In the genomic region with DNA sequence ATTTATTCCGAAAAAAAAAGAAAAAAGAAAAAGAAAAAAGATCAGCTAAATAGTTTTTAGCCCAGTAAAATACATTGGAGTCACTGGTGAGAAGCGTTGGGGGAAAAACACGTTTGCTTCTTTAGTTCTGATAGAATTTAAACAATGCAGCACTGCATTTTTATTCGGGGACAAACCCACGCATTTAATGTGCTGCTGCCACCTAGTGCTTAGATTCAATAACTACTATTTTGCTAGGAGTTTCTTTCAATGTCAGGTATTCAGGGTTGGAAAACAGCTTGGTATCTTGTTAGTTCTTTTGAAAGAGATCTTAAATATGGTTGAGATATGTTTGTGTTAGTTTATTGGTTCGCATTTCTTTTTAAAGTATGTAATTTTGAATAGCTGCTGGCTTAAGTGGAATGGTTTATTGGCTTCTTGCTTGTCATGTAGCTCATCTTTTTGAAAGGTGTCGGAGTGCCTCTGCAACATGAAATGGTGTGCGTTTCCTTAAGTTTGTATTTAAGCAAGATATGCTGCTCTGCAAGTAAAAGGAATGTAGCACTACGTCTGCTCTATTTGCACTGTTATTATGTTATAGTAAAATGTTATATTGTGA, we compare ENCODE assay signal across 8 cellular contexts. TPM values are rescaled to one million over a fixed set of nuclear protein-coding genes. Genes with fewer than 3 reads are reported as not detected.
A peak's percentile ranks its signal among the peaks of the same experiment; 100 is the strongest.
DNase-seq lines count a peak whose midpoint lies in the region; ATAC-seq and TF ChIP-seq lines count a peak whose summit lies in the region.

No MANE protein-coding gene starts in this region.

- in situ Hi-C loops in T47D (cut with HindIII; ENCODE audit: low pct_unique_long_range_greater_than_20kb, low sequenced_read_pairs) = no loop called here

- DNase-seq in CD1c-positive myeloid dendritic cell (ENCODE audit: extremely low spot score) (peak; percentile 55), T47D (ENCODE audit: low read depth in 1 of 2, low spot score in 1 of 2) (peak; percentile 26 to 73), left lobe of liver (ENCODE audit: low spot score) (no peak), thyroid gland (peak; percentile 8 to 13)
- DNase-seq in effector CD8-positive, alpha-beta T cell (lab: John Stamatoyannopoulos, UW) = no peak

- H3K4me2 ChIP-seq in OCI-LY3 (ENCODE audit: low read length) = peak overlapping the region; percentile 40

- no peak for TF ChIP-seq EP300 in Ishikawa (IDR thresholded peaks at IDR 0.05; ENCODE audit: borderline replicate concordance)

- H3K27ac ChIP-seq in OCI-LY3 (ENCODE audit: low read length) (no peak overlapping the region), thyroid gland (no peak overlapping the region)

- ATAC-seq in GM18502 (IDR thresholded peaks at IDR 0.05; ENCODE audit: poor library complexity, unreplicated experiment) = peak; percentile 54
- peak; percentile 93 for ATAC-seq in left lobe of liver

- H3K4me1 ChIP-seq in OCI-LY3 (ENCODE audit: low read length) = peaks cover 14% of the 10 kb centered on the region
- H3K4me1 ChIP-seq in thyroid gland = no peaks in the 10 kb centered on the region

- intact Hi-C loops in thyroid gland (cut with DNase I) = loop anchor here (10.0 kb wide), 1 partner anchor 453 kb away; a partner anchor contains a TSS

- H3K27me3 ChIP-seq in OCI-LY3 (ENCODE audit: low read depth, low read length) (no peaks in the 10 kb centered on the region), thyroid gland (no peaks in the 10 kb centered on the region)

- no peaks in the 10 kb centered on the region for H3K9me3 ChIP-seq in OCI-LY3 (ENCODE audit: insufficient read depth, low read length)
- H3K9me3 ChIP-seq in thyroid gland = no peaks in the 10 kb centered on the region

- H3K4me3 ChIP-seq in OCI-LY3 (ENCODE audit: low read length) (0 out of 2 replicates have a peak overlapping the region, but pooled peaks have one; percentile 15), thyroid gland (replicated peaks in 1 of 3) (no peak overlapping the region)

- TF ChIP-seq RAD21 in Ishikawa (IDR thresholded peaks at IDR 0.05; ENCODE audit: low read depth) = peak; percentile 79

- H2AFZ ChIP-seq in OCI-LY3 (ENCODE audit: low read depth, low read length) = no peak overlapping the region

- H3K79me2 ChIP-seq in OCI-LY3 (ENCODE audit: low read length) = no peaks in the 10 kb centered on the region

- H3K9ac ChIP-seq in OCI-LY3 (ENCODE audit: low read length) = no peak overlapping the region

- H3K36me3 ChIP-seq in OCI-LY3 (replicated peaks; ENCODE audit: low read depth, low read length) (no peaks in the 10 kb centered on the region), thyroid gland (no peaks in the 10 kb centered on the region)

- no peaks in the 10 kb centered on the region for H4K20me1 ChIP-seq in OCI-LY3 (ENCODE audit: insufficient read depth, low read length)

- 25 to 27% methylated on average over 9 of the region's 9 CpGs for WGBS in thyroid gland, 2 donors

- TF ChIP-seq CTCF in OCI-LY3 (IDR thresholded peaks at IDR 0.05; ENCODE audit: low read depth, low read length) (peak; percentile 85), thyroid gland (IDR thresholded peaks at IDR 0.05) (peak; percentile 26 to 81 (median 45))

- TF ChIP-seq POLR2A in thyroid gland (IDR thresholded peaks at IDR 0.05) = no peak

TF ChIP-seq in Ishikawa, 13 proteins besides CTCF, POLR2A, EP300 and RAD21:
- TF ChIP-seq FOXM1 (IDR thresholded peaks at IDR 0.05; ENCODE audit: borderline replicate concordance, low read depth) = no peak
- no peak for TF ChIP-seq NFIC (IDR thresholded peaks at IDR 0.05)
- no peak for TF ChIP-seq TAF1 (IDR thresholded peaks at IDR 0.05; ENCODE audit: low read depth)
- TF ChIP-seq TEAD4 (IDR thresholded peaks at IDR 0.05) = no peak
- TF ChIP-seq, protein P1, sequence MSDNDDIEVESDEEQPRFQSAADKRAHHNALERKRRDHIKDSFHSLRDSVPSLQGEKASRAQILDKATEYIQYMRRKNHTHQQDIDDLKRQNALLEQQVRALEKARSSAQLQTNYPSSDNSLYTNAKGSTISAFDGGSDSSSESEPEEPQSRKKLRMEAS (IDR thresholded peaks at IDR 0.05) = no peak
- no peak for TF ChIP-seq TCF12 (IDR thresholded peaks at IDR 0.05; ENCODE audit: low read depth)
- TF ChIP-seq, protein P2, sequence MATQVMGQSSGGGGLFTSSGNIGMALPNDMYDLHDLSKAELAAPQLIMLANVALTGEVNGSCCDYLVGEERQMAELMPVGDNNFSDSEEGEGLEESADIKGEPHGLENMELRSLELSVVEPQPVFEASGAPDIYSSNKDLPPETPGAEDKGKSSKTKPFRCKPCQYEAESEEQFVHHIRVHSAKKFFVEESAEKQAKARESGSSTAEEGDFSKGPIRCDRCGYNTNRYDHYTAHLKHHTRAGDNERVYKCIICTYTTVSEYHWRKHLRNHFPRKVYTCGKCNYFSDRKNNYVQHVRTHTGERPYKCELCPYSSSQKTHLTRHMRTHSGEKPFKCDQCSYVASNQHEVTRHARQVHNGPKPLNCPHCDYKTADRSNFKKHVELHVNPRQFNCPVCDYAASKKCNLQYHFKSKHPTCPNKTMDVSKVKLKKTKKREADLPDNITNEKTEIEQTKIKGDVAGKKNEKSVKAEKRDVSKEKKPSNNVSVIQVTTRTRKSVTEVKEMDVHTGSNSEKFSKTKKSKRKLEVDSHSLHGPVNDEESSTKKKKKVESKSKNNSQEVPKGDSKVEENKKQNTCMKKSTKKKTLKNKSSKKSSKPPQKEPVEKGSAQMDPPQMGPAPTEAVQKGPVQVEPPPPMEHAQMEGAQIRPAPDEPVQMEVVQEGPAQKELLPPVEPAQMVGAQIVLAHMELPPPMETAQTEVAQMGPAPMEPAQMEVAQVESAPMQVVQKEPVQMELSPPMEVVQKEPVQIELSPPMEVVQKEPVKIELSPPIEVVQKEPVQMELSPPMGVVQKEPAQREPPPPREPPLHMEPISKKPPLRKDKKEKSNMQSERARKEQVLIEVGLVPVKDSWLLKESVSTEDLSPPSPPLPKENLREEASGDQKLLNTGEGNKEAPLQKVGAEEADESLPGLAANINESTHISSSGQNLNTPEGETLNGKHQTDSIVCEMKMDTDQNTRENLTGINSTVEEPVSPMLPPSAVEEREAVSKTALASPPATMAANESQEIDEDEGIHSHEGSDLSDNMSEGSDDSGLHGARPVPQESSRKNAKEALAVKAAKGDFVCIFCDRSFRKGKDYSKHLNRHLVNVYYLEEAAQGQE (IDR thresholded peaks at IDR 0.05; ENCODE audit: low read depth) = no peak
- no peak for TF ChIP-seq EGR1 (IDR thresholded peaks at IDR 0.05)
- TF ChIP-seq, protein P3, sequence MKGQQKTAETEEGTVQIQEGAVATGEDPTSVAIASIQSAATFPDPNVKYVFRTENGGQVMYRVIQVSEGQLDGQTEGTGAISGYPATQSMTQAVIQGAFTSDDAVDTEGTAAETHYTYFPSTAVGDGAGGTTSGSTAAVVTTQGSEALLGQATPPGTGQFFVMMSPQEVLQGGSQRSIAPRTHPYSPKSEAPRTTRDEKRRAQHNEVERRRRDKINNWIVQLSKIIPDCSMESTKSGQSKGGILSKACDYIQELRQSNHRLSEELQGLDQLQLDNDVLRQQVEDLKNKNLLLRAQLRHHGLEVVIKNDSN (IDR thresholded peaks at IDR 0.05) = no peak
- no peak for TF ChIP-seq CREB1 (IDR thresholded peaks at IDR 0.05; ENCODE audit: low read depth)
- no peak for TF ChIP-seq CEBPB (IDR thresholded peaks at IDR 0.05)
- TF ChIP-seq ZBTB7A (IDR thresholded peaks at IDR 0.05; ENCODE audit: low read depth) = no peak
- TF ChIP-seq YY1 (IDR thresholded peaks at IDR 0.05; ENCODE audit: low read depth) = no peak

RNA-seq across cellular contexts. Expression of a gene that starts 41.9 kb away (rescaled TPM):
- total RNA-seq in left lobe of liver = 7.5 TPM
- 10 to 100 TPM; 20.4 to 30.6 (median 29.2) TPM for total RNA-seq in thyroid gland

Comparison
In these comparisons a context has a peak if more than half of its experiments do, and no peak if none do; other contexts are left out.
1. DNase-seq: peak in CD1c-positive myeloid dendritic cell (single experiment), T47D (2 of 2) and thyroid gland (2 of 2); none in left lobe of liver (single experiment) and effector CD8-positive, alpha-beta T cell (single experiment).